ENCODE assay signal across 28 cellular contexts in genomic region chr22:20292673-20293232, GRCh38. TPM values are rescaled to one million over a fixed set of nuclear protein-coding genes. Genes with fewer than 3 reads are reported as not detected.
"Had no signal": no experiment of that assay in that cellular context is flagged by ENCODE, and none has a peak within 500 bp of the region (broad histone marks: within the 10 kb centered on the region; RNA-seq: fewer than 3 reads in every experiment).

No MANE protein-coding gene starts in this region.

- H3K27ac ChIP-seq: adrenal gland, ascending aorta, breast epithelium, cardiac muscle cell, colonic mucosa, epithelial cell of prostate, esophagus squamous epithelium, WERI-Rb-1 had no signal

- DNase-seq: activated B cell treated with CpG ODN at 0.5 μM for 24 hours; activated CD4-positive, alpha-beta T cell treated with anti-CD3 and anti-CD28 coated beads for 48 hours; activated CD4-positive, alpha-beta T cell treated with anti-CD3 and anti-CD28 coated beads, Interleukin-2, amount 50 U/mL, for 1 hour; activated CD4-positive, alpha-beta T cell treated with anti-CD3 and anti-CD28 coated beads, Interleukin-2, amount 50 U/mL, for 48 hours; activated CD8-positive, alpha-beta memory T cell treated with anti-CD3 and anti-CD28 coated beads for 24 hours; activated CD8-positive, alpha-beta T cell treated with anti-CD3 and anti-CD28 coated beads for 36 hours; activated effector memory CD4-positive, alpha-beta T cell treated with Interleukin-2 at 50 U/mL for 16 hours; activated naive CD4-positive, alpha-beta T cell treated with anti-CD3 and anti-CD28 coated beads for 36 hours; activated naive CD8-positive, alpha-beta T cell treated with anti-CD3 and anti-CD28 coated beads for 36 hours; activated naive CD8-positive, alpha-beta T cell treated with anti-CD3 and anti-CD28 coated beads, Interleukin-2, amount 50 U/mL, for 24 hours; activated T-cell treated with anti-CD3 and anti-CD28 coated beads, Interleukin-2, amount 50 U/mL, for 4 hours; adrenal gland; central memory CD4-positive, alpha-beta T cell; cerebellar nuclear complex; colonic mucosa; effector CD8-positive, alpha-beta T cell; esophagus squamous epithelium; foreskin melanocyte; T-helper 1 cell; T-helper 17 cell; T1000; WERI-Rb-1 had no signal

- H3K4me1 ChIP-seq: adrenal gland, ascending aorta, breast epithelium, colonic mucosa, esophagus squamous epithelium had no signal

- H3K36me3 ChIP-seq: adrenal gland, ascending aorta, breast epithelium, cardiac muscle cell, colonic mucosa, esophagus squamous epithelium, WERI-Rb-1 had no signal

- ATAC-seq: activated CD4-positive, CD25-positive, alpha-beta regulatory T cell treated with anti-CD3 and anti-CD28 coated beads, Interleukin-2, amount 50 U/mL, for 24 hours; activated CD8-positive, alpha-beta T cell treated with anti-CD3 and anti-CD28 coated beads for 36 hours; activated naive CD8-positive, alpha-beta T cell treated with anti-CD3 and anti-CD28 coated beads, Interleukin-2, amount 50 U/mL, for 24 hours; activated T-cell treated with anti-CD3 and anti-CD28 coated beads, Interleukin-2, amount 50 U/mL, for 4 hours; activated T-helper 17 cell treated with anti-CD3 and anti-CD28 coated beads, Interleukin-2, amount 50 U/mL, for 72 hours; T-helper 17 cell had no signal

- H3K9me3 ChIP-seq: adrenal gland, ascending aorta, breast epithelium, colonic mucosa, esophagus squamous epithelium had no signal

- H3K4me3 ChIP-seq: adrenal gland, ascending aorta, breast epithelium, cardiac muscle cell, colonic mucosa, esophagus squamous epithelium had no signal

- H3K27me3 ChIP-seq: adrenal gland, ascending aorta, breast epithelium, colonic mucosa had no signal

RNA-seq across cellular contexts. Expression of gene RTN4R, which starts 24.6 kb away (rescaled TPM):
- total RNA-seq: activated B cell treated with CpG ODN at 0.5 μM for 24 hours had no signal
